In the genomic region with DNA sequence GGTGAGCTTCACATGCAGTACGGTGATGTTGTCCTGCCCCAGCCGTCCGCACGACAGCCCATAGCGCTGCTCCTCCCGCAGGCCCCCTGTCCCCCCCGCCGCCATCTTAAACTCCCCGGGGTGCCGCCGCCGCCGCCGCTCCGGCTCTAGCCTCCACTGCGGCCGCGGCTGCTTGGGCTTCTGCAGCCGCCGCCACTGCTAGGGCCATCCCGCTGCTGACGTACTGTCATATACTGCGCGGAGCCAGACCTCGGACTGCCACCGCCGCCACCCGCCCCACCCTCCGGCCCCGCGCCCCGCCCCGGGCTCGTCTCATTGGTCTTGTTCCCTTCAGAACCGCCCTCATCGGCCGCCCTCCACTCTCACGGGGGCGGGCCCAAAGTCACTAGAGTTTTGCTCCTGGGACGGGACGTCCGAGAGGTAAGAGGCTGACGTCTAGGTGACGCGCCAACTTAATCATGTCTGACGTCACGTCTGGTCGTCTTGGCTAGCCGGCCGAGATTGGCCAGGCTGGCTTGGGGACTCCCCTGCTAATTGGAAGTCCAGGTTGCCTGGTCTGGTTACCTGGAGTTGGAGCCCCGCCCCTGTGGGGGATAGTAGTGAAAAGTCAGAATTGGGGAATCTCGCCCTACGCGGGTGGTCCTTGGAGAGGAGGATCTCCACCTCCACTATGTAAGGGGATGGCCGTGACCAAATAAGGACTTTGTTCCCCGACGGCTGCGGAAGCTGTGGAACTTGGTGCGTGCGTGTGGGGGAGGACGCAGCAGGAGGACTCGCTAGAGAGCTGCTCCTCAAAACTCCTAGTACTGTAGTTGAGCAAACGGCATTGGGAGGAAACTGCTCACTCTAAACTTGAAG, we compare ENCODE assay signal across 8 cellular contexts. TPM values are rescaled to one million over a fixed set of nuclear protein-coding genes. Genes with fewer than 3 reads are reported as not detected.
A peak's percentile ranks its signal among the peaks of the same experiment; 100 is the strongest.
DNase-seq lines count a peak whose midpoint lies in the region; ATAC-seq, FAIRE-seq and TF ChIP-seq lines count a peak whose summit lies in the region.

ELL2 (minus strand) TSS at position 235 of the 858 bp plus-strand sequence; CDS start at position 105, 130 bp downstream.

- no peak for TF ChIP-seq CTCF in GM12864 (IDR thresholded peaks at IDR 0.05; ENCODE audit: low read depth, low read length, missing control alignments)
- no peak for TF ChIP-seq CTCF in cardiac muscle cell (IDR thresholded peaks at IDR 0.05; ENCODE audit: low read depth, low read length)
- TF ChIP-seq CTCF in pancreas (IDR thresholded peaks at IDR 0.05), result no peak
- TF ChIP-seq CTCF in thyroid gland (IDR thresholded peaks at IDR 0.05), result no peak

- H3K27me3 Mint-ChIP-seq in T-cell, result no peaks in the 10 kb centered on the region

- ATAC-seq in HG02588 (IDR thresholded peaks at IDR 0.05; ENCODE audit: unreplicated experiment) (peak; percentile 90), T-cell (replicated peaks in 1 of 4) (peak; percentile 86 to 89 (median 88)), pancreas (peak; percentile 79 to 85 (median 81))

- DNase-seq in GM12864 (ENCODE audit: low read depth) (peak; percentile 96), NCI-H1092 (lab: John Stamatoyannopoulos, UW) (peak; percentile 24), T-cell (peak; percentile 83 to 98 (median 95)), cardiac muscle cell (ENCODE audit: low read depth in 1 of 2, low spot score in 1 of 2) (peak; percentile 98 to 100), pancreas (peak; percentile 99 to 100 (median 99)), thyroid gland (peak; percentile 100)

- H3K36me3 ChIP-seq in cardiac muscle cell, result no peaks in the 10 kb centered on the region
- no peaks in the 10 kb centered on the region for H3K36me3 ChIP-seq in pancreas
- no peaks in the 10 kb centered on the region for H3K36me3 ChIP-seq in thyroid gland

- POLR2A ChIA-PET in T-cell (lab: Charles Lee), result interaction anchor here (0.5 to 1.5 kb wide), 3 partner anchors 11 to 241 kb away, joined by 3 to 8 read pairs (median 4); no protein-coding TSS in a partner anchor

- H3K4me1 Mint-ChIP-seq in T-cell, result peaks cover 33 to 48% (median 44%) of the 10 kb centered on the region in 3 donors

- H3K9me3 ChIP-seq in cardiac muscle cell (ENCODE audit: low read depth) (no peaks in the 10 kb centered on the region), pancreas (no peaks in the 10 kb centered on the region), thyroid gland (no peaks in the 10 kb centered on the region)

- H3K27ac Mint-ChIP-seq in T-cell, result peak within 1 kb of the TSS; percentile 87 to 90

- CTCF ChIA-PET in T-cell (lab: Charles Lee), result interaction anchor here (0.6 to 1.7 kb wide), 7 partner anchors 22 to 714 kb away, joined by 3 to 6 read pairs (median 3); no protein-coding TSS in a partner anchor

- H3K27ac ChIP-seq in adipose tissue (ENCODE audit: low read depth, low read length), result peak within 1 kb of the TSS; percentile 97
- peak within 1 kb of the TSS; percentile 94 for H3K27ac ChIP-seq in cardiac muscle cell
- peak within 1 kb of the TSS; percentile 99 to 100 (median 100) for H3K27ac ChIP-seq in pancreas
- H3K27ac ChIP-seq in thyroid gland, result peak within 1 kb of the TSS; percentile 99 to 100 (median 99)

- H3K4me1 ChIP-seq in cardiac muscle cell (ENCODE audit: low read depth) (peaks cover 33% of the 10 kb centered on the region), pancreas (peaks cover 23 to 39% (median 23%) of the 10 kb centered on the region in 3 donors), thyroid gland (peaks cover 27 to 29% of the 10 kb centered on the region in 2 donors)

- H3K4me3 ChIP-seq in GM12864 (ENCODE audit: low read depth, low read length) (peak within 1 kb of the TSS; percentile 89), cardiac muscle cell (peak within 1 kb of the TSS; percentile 98), pancreas (peak within 1 kb of the TSS; percentile 65 to 97 (median 88)), thyroid gland (replicated peaks in 1 of 3) (peak within 1 kb of the TSS; percentile 57 to 92 (median 90))

- 0 to 1% (median 1%) methylated on average over 50 to 63 of the region's 63 CpGs for WGBS in adipose tissue, 3 donors
- 0% methylated on average over 47 to 63 of the region's 63 CpGs for WGBS in pancreas, 2 donors
- 1 to 2% methylated on average over 14 to 24 of the region's 63 CpGs for WGBS in thyroid gland, 2 donors

- intact Hi-C loops in pancreas (cut with DNase I), result loop anchor here in 2 of 3 donors (10.0 kb wide), 1 partner anchor 373 kb away; no protein-coding TSS in a partner anchor
- intact Hi-C loops in thyroid gland (cut with DNase I), result loop anchor here (10.0 kb wide), 1 partner anchor 373 kb away; no protein-coding TSS in a partner anchor

- no peaks in the 10 kb centered on the region for H3K9me3 Mint-ChIP-seq in T-cell

- FAIRE-seq in pancreas (lab: Jason Lieb, UNC), result peak; percentile 72

- H3K4me3 Mint-ChIP-seq in T-cell, result peak within 1 kb of the TSS; percentile 93 to 94 (median 93)

- no peaks in the 10 kb centered on the region for H3K36me3 Mint-ChIP-seq in T-cell

- peak; percentile 45 to 92 for TF ChIP-seq POLR2A in thyroid gland (IDR thresholded peaks at IDR 0.05)

- H3K27me3 ChIP-seq in cardiac muscle cell, result no peaks in the 10 kb centered on the region
- no peaks in the 10 kb centered on the region for H3K27me3 ChIP-seq in pancreas
- H3K27me3 ChIP-seq in thyroid gland, result no peaks in the 10 kb centered on the region

RNA-seq across cellular contexts. Expression of gene ELL2, which starts in this region (rescaled TPM):
- total RNA-seq in T-cell (10 to 100 TPM; 10.3 to 57.8 (median 11.3) TPM), cardiac muscle cell (22.1 and 41.8 TPM in 2 replicates), pancreas (10 to 100 TPM; 72.7 to 92.8 (median 82.4) TPM), thyroid gland (10 to 100 TPM; 56.1 to 80.2 (median 69.6) TPM)
- polyA plus RNA-seq in adipose tissue (10 to 100 TPM; 33.7 to 66.6 (median 42.6) TPM), cardiac muscle cell (18.7 and 36.7 TPM in 2 replicates), pancreas (10 to 100 TPM; 21.0 to 30.8 TPM)

Comparison
In these comparisons a context has a peak if more than half of its experiments do, and no peak if none do; other contexts are left out.
1. Peak in every context shown above with its lines: DNase-seq, ATAC-seq, H3K4me3 ChIP-seq and H3K27ac ChIP-seq.
2. DNase-seq: peak in every context shown above with its lines; median percentile 100 in thyroid gland; 99 in cardiac muscle cell; 99 in pancreas; 96 in GM12864; 95 in T-cell; 24 in NCI-H1092.